ENCODE assay signal across 1 cellular context in the genomic region with DNA sequence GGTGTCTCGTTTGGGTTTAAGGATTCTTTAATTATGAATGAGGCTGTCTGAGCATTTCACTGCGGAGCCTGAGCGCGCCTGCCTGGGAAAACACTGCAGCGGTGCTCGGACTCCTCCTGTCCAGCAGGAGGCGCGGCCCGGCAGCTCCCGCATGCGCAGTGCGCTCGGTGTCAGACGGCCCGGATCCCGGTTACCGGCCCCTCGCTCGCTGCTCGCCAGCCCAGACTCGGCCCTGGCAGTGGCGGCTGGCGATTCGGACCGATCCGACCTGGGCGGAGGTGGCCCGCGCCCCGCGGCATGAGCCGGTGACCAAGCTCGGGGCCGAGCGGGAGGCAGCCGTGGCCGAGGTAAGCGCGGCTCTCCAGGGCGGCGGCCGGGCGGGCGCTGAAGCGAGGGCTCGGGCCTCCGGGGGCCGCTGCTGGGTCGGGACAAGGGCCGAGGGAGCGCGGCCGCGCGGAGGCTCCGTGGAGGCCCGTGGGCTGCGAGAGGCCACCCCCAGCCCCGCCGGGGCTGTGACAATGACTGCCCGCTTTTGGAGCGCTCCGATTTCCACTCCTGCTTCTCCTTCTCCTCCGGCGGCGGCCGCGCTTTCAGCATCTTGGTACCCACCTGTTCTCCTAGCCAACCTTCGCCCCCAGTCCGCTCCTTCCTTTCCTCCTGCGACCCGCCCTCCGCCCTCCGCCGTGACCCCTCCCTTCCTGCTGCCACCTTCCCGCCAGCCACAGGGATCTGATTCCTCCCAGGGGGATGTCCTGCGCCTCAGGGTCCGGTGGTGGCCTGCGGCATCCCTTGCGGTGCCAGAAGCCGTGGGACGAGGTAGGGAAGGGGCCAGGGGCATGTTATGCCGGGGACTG.
TF ChIP-seq lines count a peak whose summit lies in the region.

TSS of gene EXT2 (plus strand) at position 173 of the 854 bp plus-strand sequence. CDS start 12,035 bp downstream, outside the sequence.

TF ChIP-seq in HepG2, 621 proteins besides CTCF, POLR2A, EP300 and RAD21 (continued from another document and continues in another):
- TF ChIP-seq, protein P1, sequence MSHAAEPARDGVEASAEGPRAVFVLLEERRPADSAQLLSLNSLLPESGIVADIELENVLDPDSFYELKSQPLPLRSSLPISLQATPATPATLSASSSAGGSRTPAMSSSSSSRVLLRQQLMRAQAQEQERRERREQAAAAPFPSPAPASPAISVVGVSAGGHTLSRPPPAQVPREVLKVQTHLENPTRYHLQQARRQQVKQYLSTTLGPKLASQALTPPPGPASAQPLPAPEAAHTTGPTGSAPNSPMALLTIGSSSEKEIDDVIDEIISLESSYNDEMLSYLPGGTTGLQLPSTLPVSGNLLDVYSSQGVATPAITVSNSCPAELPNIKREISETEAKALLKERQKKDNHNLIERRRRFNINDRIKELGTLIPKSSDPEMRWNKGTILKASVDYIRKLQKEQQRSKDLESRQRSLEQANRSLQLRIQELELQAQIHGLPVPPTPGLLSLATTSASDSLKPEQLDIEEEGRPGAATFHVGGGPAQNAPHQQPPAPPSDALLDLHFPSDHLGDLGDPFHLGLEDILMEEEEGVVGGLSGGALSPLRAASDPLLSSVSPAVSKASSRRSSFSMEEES (CRISPR knock-in tag; IDR thresholded peaks at IDR 0.05), result no peak
- TF ChIP-seq MTA3 (CRISPR knock-in tag; IDR thresholded peaks at IDR 0.05) (no peak), GTF2F1 (IDR thresholded peaks at IDR 0.05; ENCODE audit: low read length) (no peak), NFRKB (IDR thresholded peaks at IDR 0.05) (no peak), SSRP1 (CRISPR knock-in tag; IDR thresholded peaks at IDR 0.05) (no peak), HIC2 (CRISPR knock-in tag; IDR thresholded peaks at IDR 0.05; ENCODE audit: low read depth) (no peak; the same call in 1 of the 2 replicates), NCOR1 (IDR thresholded peaks at IDR 0.05; ENCODE audit: borderline replicate concordance, low read length) (no peak), ZNF687 (CRISPR knock-in tag; IDR thresholded peaks at IDR 0.05) (peak; percentile 72), NFKBIZ (CRISPR knock-in tag; IDR thresholded peaks at IDR 0.05) (no peak), NPAS2 (CRISPR knock-in tag; IDR thresholded peaks at IDR 0.05; ENCODE audit: borderline replicate concordance) (no peak), ZNF121 (CRISPR knock-in tag; IDR thresholded peaks at IDR 0.05) (no peak), JUND (CRISPR knock-in tag; IDR thresholded peaks at IDR 0.05) (no peak), MZF1 (CRISPR knock-in tag; IDR thresholded peaks at IDR 0.05; ENCODE audit: borderline replicate concordance) (no peak), MIER2 (CRISPR knock-in tag; IDR thresholded peaks at IDR 0.05) (no peak), ZFP37 (CRISPR knock-in tag; IDR thresholded peaks at IDR 0.05; ENCODE audit: borderline replicate concordance) (no peak), TP53 (CRISPR knock-in tag; conservative IDR thresholded peaks at IDR 0.05) (no peak), SETDB1 (CRISPR knock-in tag; IDR thresholded peaks at IDR 0.05; ENCODE audit: borderline replicate concordance) (no peak), CREB1 (IDR thresholded peaks at IDR 0.05) (no peak), CREB1 (CRISPR knock-in tag; IDR thresholded peaks at IDR 0.05) (no peak), TBX3 (IDR thresholded peaks at IDR 0.05; ENCODE audit: borderline replicate concordance) (no peak), ZNF891 (CRISPR knock-in tag; IDR thresholded peaks at IDR 0.05) (peak; percentile 55), HES4 (CRISPR knock-in tag; IDR thresholded peaks at IDR 0.05; ENCODE audit: borderline replicate concordance) (peak; percentile 35; the same call in 1 of the 2 replicates), TOPORS (CRISPR knock-in tag; IDR thresholded peaks at IDR 0.05) (peak; percentile 40; the same call in 1 of the 2 replicates), ZNF598 (CRISPR knock-in tag; IDR thresholded peaks at IDR 0.05; ENCODE audit: borderline replicate concordance) (no peak), ZNF761 (CRISPR knock-in tag; conservative IDR thresholded peaks at IDR 0.05) (no peak)
- TF ChIP-seq, protein P2, sequence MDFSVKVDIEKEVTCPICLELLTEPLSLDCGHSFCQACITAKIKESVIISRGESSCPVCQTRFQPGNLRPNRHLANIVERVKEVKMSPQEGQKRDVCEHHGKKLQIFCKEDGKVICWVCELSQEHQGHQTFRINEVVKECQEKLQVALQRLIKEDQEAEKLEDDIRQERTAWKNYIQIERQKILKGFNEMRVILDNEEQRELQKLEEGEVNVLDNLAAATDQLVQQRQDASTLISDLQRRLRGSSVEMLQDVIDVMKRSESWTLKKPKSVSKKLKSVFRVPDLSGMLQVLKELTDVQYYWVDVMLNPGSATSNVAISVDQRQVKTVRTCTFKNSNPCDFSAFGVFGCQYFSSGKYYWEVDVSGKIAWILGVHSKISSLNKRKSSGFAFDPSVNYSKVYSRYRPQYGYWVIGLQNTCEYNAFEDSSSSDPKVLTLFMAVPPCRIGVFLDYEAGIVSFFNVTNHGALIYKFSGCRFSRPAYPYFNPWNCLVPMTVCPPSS (IDR thresholded peaks at IDR 0.05), result no peak
- TF ChIP-seq, protein P3, sequence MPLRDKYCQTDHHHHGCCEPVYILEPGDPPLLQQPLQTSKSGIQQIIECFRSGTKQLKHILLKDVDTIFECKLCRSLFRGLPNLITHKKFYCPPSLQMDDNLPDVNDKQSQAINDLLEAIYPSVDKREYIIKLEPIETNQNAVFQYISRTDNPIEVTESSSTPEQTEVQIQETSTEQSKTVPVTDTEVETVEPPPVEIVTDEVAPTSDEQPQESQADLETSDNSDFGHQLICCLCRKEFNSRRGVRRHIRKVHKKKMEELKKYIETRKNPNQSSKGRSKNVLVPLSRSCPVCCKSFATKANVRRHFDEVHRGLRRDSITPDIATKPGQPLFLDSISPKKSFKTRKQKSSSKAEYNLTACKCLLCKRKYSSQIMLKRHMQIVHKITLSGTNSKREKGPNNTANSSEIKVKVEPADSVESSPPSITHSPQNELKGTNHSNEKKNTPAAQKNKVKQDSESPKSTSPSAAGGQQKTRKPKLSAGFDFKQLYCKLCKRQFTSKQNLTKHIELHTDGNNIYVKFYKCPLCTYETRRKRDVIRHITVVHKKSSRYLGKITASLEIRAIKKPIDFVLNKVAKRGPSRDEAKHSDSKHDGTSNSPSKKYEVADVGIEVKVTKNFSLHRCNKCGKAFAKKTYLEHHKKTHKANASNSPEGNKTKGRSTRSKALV (CRISPR knock-in tag; IDR thresholded peaks at IDR 0.05), result no peak
- TF ChIP-seq, protein P4, sequence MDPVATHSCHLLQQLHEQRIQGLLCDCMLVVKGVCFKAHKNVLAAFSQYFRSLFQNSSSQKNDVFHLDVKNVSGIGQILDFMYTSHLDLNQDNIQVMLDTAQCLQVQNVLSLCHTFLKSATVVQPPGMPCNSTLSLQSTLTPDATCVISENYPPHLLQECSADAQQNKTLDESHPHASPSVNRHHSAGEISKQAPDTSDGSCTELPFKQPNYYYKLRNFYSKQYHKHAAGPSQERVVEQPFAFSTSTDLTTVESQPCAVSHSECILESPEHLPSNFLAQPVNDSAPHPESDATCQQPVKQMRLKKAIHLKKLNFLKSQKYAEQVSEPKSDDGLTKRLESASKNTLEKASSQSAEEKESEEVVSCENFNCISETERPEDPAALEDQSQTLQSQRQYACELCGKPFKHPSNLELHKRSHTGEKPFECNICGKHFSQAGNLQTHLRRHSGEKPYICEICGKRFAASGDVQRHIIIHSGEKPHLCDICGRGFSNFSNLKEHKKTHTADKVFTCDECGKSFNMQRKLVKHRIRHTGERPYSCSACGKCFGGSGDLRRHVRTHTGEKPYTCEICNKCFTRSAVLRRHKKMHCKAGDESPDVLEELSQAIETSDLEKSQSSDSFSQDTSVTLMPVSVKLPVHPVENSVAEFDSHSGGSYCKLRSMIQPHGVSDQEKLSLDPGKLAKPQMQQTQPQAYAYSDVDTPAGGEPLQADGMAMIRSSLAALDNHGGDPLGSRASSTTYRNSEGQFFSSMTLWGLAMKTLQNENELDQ (CRISPR knock-in tag; IDR thresholded peaks at IDR 0.05; ENCODE audit: borderline replicate concordance), result no peak
- TF ChIP-seq, protein P5, sequence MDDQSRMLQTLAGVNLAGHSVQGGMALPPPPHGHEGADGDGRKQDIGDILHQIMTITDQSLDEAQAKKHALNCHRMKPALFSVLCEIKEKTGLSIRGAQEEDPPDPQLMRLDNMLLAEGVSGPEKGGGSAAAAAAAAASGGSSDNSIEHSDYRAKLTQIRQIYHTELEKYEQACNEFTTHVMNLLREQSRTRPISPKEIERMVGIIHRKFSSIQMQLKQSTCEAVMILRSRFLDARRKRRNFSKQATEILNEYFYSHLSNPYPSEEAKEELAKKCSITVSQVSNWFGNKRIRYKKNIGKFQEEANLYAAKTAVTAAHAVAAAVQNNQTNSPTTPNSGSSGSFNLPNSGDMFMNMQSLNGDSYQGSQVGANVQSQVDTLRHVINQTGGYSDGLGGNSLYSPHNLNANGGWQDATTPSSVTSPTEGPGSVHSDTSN (CRISPR knock-in tag; IDR thresholded peaks at IDR 0.05; ENCODE audit: borderline replicate concordance), result no peak
- TF ChIP-seq, protein P6, sequence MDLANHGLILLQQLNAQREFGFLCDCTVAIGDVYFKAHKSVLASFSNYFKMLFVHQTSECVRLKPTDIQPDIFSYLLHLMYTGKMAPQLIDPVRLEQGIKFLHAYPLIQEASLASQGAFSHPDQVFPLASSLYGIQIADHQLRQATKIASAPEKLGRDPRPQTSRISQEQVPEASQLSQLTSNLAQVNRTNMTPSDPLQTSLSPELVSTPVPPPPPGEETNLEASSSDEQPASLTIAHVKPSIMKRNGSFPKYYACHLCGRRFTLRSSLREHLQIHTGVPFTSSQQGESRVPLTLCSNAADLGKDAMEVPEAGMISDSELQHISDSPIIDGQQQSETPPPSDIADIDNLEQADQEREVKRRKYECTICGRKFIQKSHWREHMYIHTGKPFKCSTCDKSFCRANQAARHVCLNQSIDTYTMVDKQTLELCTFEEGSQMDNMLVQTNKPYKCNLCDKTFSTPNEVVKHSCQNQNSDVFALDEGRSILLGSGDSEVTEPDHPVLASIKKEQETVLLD (CRISPR knock-in tag; IDR thresholded peaks at IDR 0.05; ENCODE audit: low read depth), result no peak
